Comparison of ENCODE assay signal across 32 cellular contexts in genomic region chrX:72479324-72480274, GRCh38.
A peak's percentile ranks its signal among the peaks of the same experiment; 100 is the strongest.
DNase-seq lines count a peak whose midpoint lies in the region; ATAC-seq, FAIRE-seq and TF ChIP-seq lines count a peak whose summit lies in the region.
"Had no signal": no experiment of that assay in that cellular context is flagged by ENCODE, and none has a peak within 500 bp of the region (broad histone marks: within the 10 kb centered on the region; RNA-seq: fewer than 3 reads in every experiment).

No MANE protein-coding gene starts in this region.

- H3K9me3 ChIP-seq in Caco-2 (no peaks in the 10 kb centered on the region), adipocyte (ENCODE audit: control insufficient read depth, low read length) (peaks cover 7% of the 10 kb centered on the region), HepG2 (ENCODE audit: low read length) (no peaks in the 10 kb centered on the region), suprapubic skin (no peaks in the 10 kb centered on the region)
- H3K9me3 ChIP-seq: transverse colon had no signal

- H3K27me3 ChIP-seq in Caco-2 (replicated peaks; ENCODE audit: control insufficient read depth, insufficient read depth, low read length) (no peaks in the 10 kb centered on the region), adipocyte (replicated peaks; ENCODE audit: control insufficient read depth, insufficient read depth, low read length) (peaks cover 20% of the 10 kb centered on the region), HepG2 (ENCODE audit: control insufficient read depth in 1 of 2, insufficient read depth in 2 of 2, low read length in 2 of 2) (no peaks in the 10 kb centered on the region), suprapubic skin (no peaks in the 10 kb centered on the region)
- H3K27me3 ChIP-seq: transverse colon had no signal

- peak overlapping the region; percentile 52 for H3K27ac Mint-ChIP-seq in Caco-2 (ENCODE audit: unreplicated experiment)
- H3K27ac Mint-ChIP-seq in activated CD4-positive, alpha-beta T cell treated with anti-CD3 and anti-CD28 coated beads for 36 hours: no peak overlapping the region
- H3K27ac Mint-ChIP-seq: CD4-positive, alpha-beta memory T cell; effector memory CD8-positive, alpha-beta T cell; naive B cell had no signal

- H3K36me3 ChIP-seq in Caco-2 (ENCODE audit: control insufficient read depth, insufficient read depth, low read length) (no peaks in the 10 kb centered on the region), adipocyte (ENCODE audit: control insufficient read depth, insufficient read depth, low read length, severe bottlenecking) (peaks cover 9% of the 10 kb centered on the region), HepG2 (replicated peaks in 1 of 2; ENCODE audit: control insufficient read depth in 1 of 2, insufficient read depth in 2 of 2, low read length in 2 of 2) (0 out of 5 replicates have a peak, but pooled peaks cover 0 to 2% of the 10 kb centered on the region in 2 experiments), suprapubic skin (no peaks in the 10 kb centered on the region)
- H3K36me3 ChIP-seq: transverse colon had no signal

- TF ChIP-seq POLR2A in HepG2 (IDR thresholded peaks at IDR 0.05; ENCODE audit: insufficient read depth in 1 of 2, low read depth in 2 of 2, low read length in 2 of 2) (no peak), suprapubic skin (IDR thresholded peaks at IDR 0.05) (no peak)

- H2AFZ ChIP-seq in HepG2 (ENCODE audit: low read length): no peak overlapping the region

- H3K9me3 Mint-ChIP-seq in Caco-2 (ENCODE audit: unreplicated experiment): no peaks in the 10 kb centered on the region
- H3K9me3 Mint-ChIP-seq in activated CD4-positive, alpha-beta T cell treated with anti-CD3 and anti-CD28 coated beads for 36 hours (ENCODE audit: low read depth): no peaks in the 10 kb centered on the region
- H3K9me3 Mint-ChIP-seq: activated naive CD4-positive, alpha-beta T cell treated with anti-CD3 and anti-CD28 coated beads, Interleukin-2, amount 50 U/mL, for 72 hours; effector memory CD8-positive, alpha-beta T cell had no signal

- peaks cover 13% of the 10 kb centered on the region for H3K4me1 Mint-ChIP-seq in Caco-2 (ENCODE audit: low read depth, unreplicated experiment)
- no peaks in the 10 kb centered on the region for H3K4me1 Mint-ChIP-seq in activated CD4-positive, alpha-beta T cell treated with anti-CD3 and anti-CD28 coated beads for 36 hours
- H3K4me1 Mint-ChIP-seq: CD4-positive, alpha-beta memory T cell; naive B cell had no signal

- no peak for TF ChIP-seq RAD21 in HepG2 (CRISPR knock-in tag; IDR thresholded peaks at IDR 0.05)

- H3K4me2 ChIP-seq in HepG2 (ENCODE audit: low read depth, low read length): peak overlapping the region; percentile 53

- in situ Hi-C loops in HepG2 (cut with HindIII; ENCODE audit: extremely low pct_ligation_motif_present, low pct_unique_long_range_greater_than_20kb): no loop called here

- H3K4me3 ChIP-seq in Caco-2 (ENCODE audit: low read depth, low read length): no peak overlapping the region
- H3K4me3 ChIP-seq in adipocyte (ENCODE audit: low read length): peak overlapping the region; percentile 8
- H3K4me3 ChIP-seq in HepG2 (replicated peaks in 1 of 3; ENCODE audit: insufficient read depth in 1 of 3, low read depth in 2 of 3, low read length in 3 of 3): no peak overlapping the region
- H3K4me3 ChIP-seq in suprapubic skin: no peak overlapping the region
- H3K4me3 ChIP-seq: coronary artery, GM12878, psoas muscle, transverse colon had no signal

- DNase-seq in Caco-2 (peak; percentile 32 to 36), HuH-7 (ENCODE audit: low spot score) (peak; percentile 6), adipocyte (ENCODE audit: low read depth) (no peak), HepG2 (ENCODE audit: low spot score) (peak; percentile 18), NCI-H510A (lab: John Stamatoyannopoulos, UW) (no peak), NOMO-1 (lab: John Stamatoyannopoulos, UW; ENCODE audit: unreplicated experiment in 2 of 2) (no peak), suprapubic skin (ENCODE audit: low spot score in 2 of 2) (no peak)
- DNase-seq in activated CD4-positive, alpha-beta T cell treated with anti-CD3 and anti-CD28 coated beads for 36 hours: no peak
- DNase-seq: activated CD8-positive, alpha-beta memory T cell treated with anti-CD3 and anti-CD28 coated beads for 24 hours; activated effector memory CD4-positive, alpha-beta T cell treated with Interleukin-2 at 50 U/mL for 16 hours; activated T-cell treated with anti-CD3 and anti-CD28 coated beads for 4 hours; CD4-positive, alpha-beta memory T cell; effector memory CD8-positive, alpha-beta T cell; EL; erythroblast; glutamatergic neuron; H7; naive B cell; NCI-H1048; NCI-H1694 treated with DMSO at 0.1 percent for 48 hours; NCI-H2171; occipital lobe; psoas muscle; stimulated activated CD4-positive, alpha-beta T cell treated with anti-CD3 and anti-CD28 coated beads, Interleukin-4, amount 100 ng/mL, for 24 hours; T-helper 2 cell; transverse colon had no signal

- peaks cover 13% of the 10 kb centered on the region for H3K4me1 ChIP-seq in Caco-2
- peaks cover 27% of the 10 kb centered on the region for H3K4me1 ChIP-seq in adipocyte (ENCODE audit: control insufficient read depth, insufficient read depth, low read length)
- peaks cover 27% of the 10 kb centered on the region for H3K4me1 ChIP-seq in HepG2 (ENCODE audit: insufficient read depth, low read length)
- H3K4me1 ChIP-seq in suprapubic skin: no peaks in the 10 kb centered on the region
- H3K4me1 ChIP-seq: transverse colon had no signal

- H3K27ac ChIP-seq in HepG2 (ENCODE audit: extremely low read length, insufficient read depth, low read length): peak overlapping the region; percentile 58
- H3K27ac ChIP-seq in suprapubic skin: no peak overlapping the region
- H3K27ac ChIP-seq: coronary artery, psoas muscle had no signal

- H4K20me1 ChIP-seq in HepG2 (ENCODE audit: insufficient read depth, low read length): no peaks in the 10 kb centered on the region

- no peak for FAIRE-seq in HepG2 (lab: Jason Lieb, UNC)
- FAIRE-seq: GM12878, keratinocyte had no signal

- intact Hi-C loops in Caco-2 (cut with micrococcal nuclease; ENCODE audit: unreplicated experiment) (loop anchor here (10.0 kb wide), 2 partner anchors 75 to 175 kb away; partner anchors contain the start of gene CITED1), HepG2 (cut with micrococcal nuclease; ENCODE audit: unreplicated experiment) (no loop called here)
- intact Hi-C loops in activated CD4-positive, alpha-beta T cell treated with anti-CD3 and anti-CD28 coated beads for 36 hours (cut with DNase I, micrococcal nuclease): no loop called here

- BruUV-seq in Caco-2 (replicated peaks; lab: Mats Ljungman, UMichigan) (no TSS peak), HepG2 (replicated peaks; lab: Mats Ljungman, UMichigan) (no TSS peak)

- H3K9ac ChIP-seq in adipocyte (ENCODE audit: low read length) (peak overlapping the region; percentile 13), HepG2 (ENCODE audit: insufficient read depth, low read depth, low read length) (no peak overlapping the region)

- H3K27me3 Mint-ChIP-seq in Caco-2 (ENCODE audit: insufficient read depth, unreplicated experiment): no peaks in the 10 kb centered on the region
- H3K27me3 Mint-ChIP-seq in activated CD4-positive, alpha-beta T cell treated with anti-CD3 and anti-CD28 coated beads for 36 hours: no peaks in the 10 kb centered on the region
- H3K27me3 Mint-ChIP-seq: CD4-positive, alpha-beta memory T cell; effector memory CD8-positive, alpha-beta T cell; naive B cell had no signal

- ATAC-seq in HepG2: peak; percentile 78
- no peak for ATAC-seq in activated CD4-positive, alpha-beta T cell treated with anti-CD3 and anti-CD28 coated beads for 36 hours
- ATAC-seq: activated naive CD4-positive, alpha-beta T cell treated with anti-CD3 and anti-CD28 coated beads, Interleukin-2, amount 50 U/mL, for 72 hours; effector memory CD8-positive, alpha-beta T cell; GM12878; psoas muscle; Right ventricle myocardium inferior; SK-N-SH treated with all-trans-retinoic acid at 6 μM for 48 hours had no signal

- TF ChIP-seq CTCF in Caco-2 (IDR thresholded peaks at IDR 0.05; ENCODE audit: insufficient read depth in 1 of 2, low read depth in 1 of 2, low read length in 1 of 2, severe bottlenecking in 1 of 2, unreplicated experiment in 1 of 2) (no peak), HepG2 (CRISPR knock-in tag; IDR thresholded peaks at IDR 0.05) (no peak), suprapubic skin (IDR thresholded peaks at IDR 0.05) (no peak)

- POLR2A ChIA-PET in Caco-2 (lab: Charles Lee) (no interaction called here), HepG2 (lab: Yijun Ruan, JAX) (no interaction called here)
- POLR2A ChIA-PET in activated CD4-positive, alpha-beta T cell treated with anti-CD3 and anti-CD28 coated beads for 36 hours (lab: Charles Lee): no interaction called here

- no peak for TF ChIP-seq EP300 in HepG2 (IDR thresholded peaks at IDR 0.05; ENCODE audit: low read depth in 2 of 2, low read length in 2 of 2)
- no peak for TF ChIP-seq EP300 in HepG2 (CRISPR knock-in tag; IDR thresholded peaks at IDR 0.05; ENCODE audit: borderline replicate concordance)
- TF ChIP-seq EP300 in suprapubic skin (IDR thresholded peaks at IDR 0.05): no peak

- CTCF ChIA-PET in Caco-2 (lab: Charles Lee) (no interaction called here), HepG2 (lab: Yijun Ruan, JAX; ENCODE audit: low intra/inter-chr PET ratio, low total read pairs) (no interaction called here)
- CTCF ChIA-PET in activated CD4-positive, alpha-beta T cell treated with anti-CD3 and anti-CD28 coated beads for 36 hours (lab: Charles Lee): interaction anchor here (0.6 kb wide), 1 partner anchor 683 kb away, joined by 3 read pairs; no protein-coding TSS in a partner anchor

- H3K4me3 Mint-ChIP-seq in Caco-2 (ENCODE audit: unreplicated experiment): peak overlapping the region; percentile 60
- no peak overlapping the region for H3K4me3 Mint-ChIP-seq in activated CD4-positive, alpha-beta T cell treated with anti-CD3 and anti-CD28 coated beads for 36 hours
- H3K4me3 Mint-ChIP-seq: CD4-positive, alpha-beta memory T cell; effector memory CD8-positive, alpha-beta T cell; naive B cell had no signal

- no peaks in the 10 kb centered on the region for H3K36me3 Mint-ChIP-seq in Caco-2 (ENCODE audit: insufficient read depth, unreplicated experiment)
- H3K36me3 Mint-ChIP-seq in activated CD4-positive, alpha-beta T cell treated with anti-CD3 and anti-CD28 coated beads for 36 hours (ENCODE audit: low read depth): peaks cover 12% of the 10 kb centered on the region
- H3K36me3 Mint-ChIP-seq: activated naive CD4-positive, alpha-beta T cell treated with anti-CD3 and anti-CD28 coated beads, Interleukin-2, amount 50 U/mL, for 72 hours had no signal

- H3K79me2 ChIP-seq in HepG2 (ENCODE audit: insufficient read depth, low read length): no peaks in the 10 kb centered on the region

- 36% methylated on average over 5 of the region's 5 CpGs for WGBS in HepG2 (ENCODE audit: low lambda C conversion rate)
- 74% methylated on average over 5 of the region's 5 CpGs for WGBS in suprapubic skin

TF ChIP-seq in HepG2, 621 proteins besides CTCF, POLR2A, EP300 and RAD21:
- TF ChIP-seq ZMYM4 (CRISPR knock-in tag; IDR thresholded peaks at IDR 0.05) (no peak), FOXA3 (CRISPR knock-in tag; IDR thresholded peaks at IDR 0.05) (peak; percentile 30; the same call in 1 of the 2 replicates)
TF ChIP-seq in HepG2: peak in this region for 1.

Comparison
In these comparisons a context has a peak if more than half of its experiments do, and no peak if none do; other contexts are left out.
1. DNase-seq: peak in Caco-2 (2 of 2), HuH-7 (single experiment) and HepG2 (single experiment); none in adipocyte (single experiment), NCI-H510A (single experiment), NOMO-1 (0 of 2), activated CD4-positive, alpha-beta T cell treated with anti-CD3 and anti-CD28 coated beads for 36 hours (single experiment) and suprapubic skin (0 of 2).